Comparison of ENCODE assay signal across 1 cellular context in the genomic region with DNA sequence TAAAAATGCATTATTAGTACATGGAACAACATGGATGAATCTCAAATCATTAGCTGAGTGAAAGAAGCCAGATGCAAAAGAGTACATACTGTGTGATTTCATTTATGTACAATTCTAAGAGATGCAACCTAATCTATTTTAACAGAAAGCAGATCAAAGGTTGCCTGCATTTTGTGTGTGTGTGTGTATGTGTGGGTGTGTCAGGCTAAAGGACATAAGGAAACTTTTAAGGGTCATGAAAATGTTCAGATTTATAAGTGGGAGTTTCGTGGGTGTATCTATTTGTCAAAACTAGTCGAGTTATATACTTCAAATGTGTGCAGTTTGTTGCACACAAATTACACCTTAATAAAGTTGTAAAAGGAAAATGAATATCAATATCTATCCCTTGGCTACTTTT.
TF ChIP-seq lines count a peak whose summit lies in the region.

No MANE protein-coding gene starts in this region.

TF ChIP-seq in SK-N-SH treated with all-trans-retinoic acid at 6 μM for 48 hours, 23 proteins besides CTCF, POLR2A, EP300 and RAD21 (continued from another document):
- no peak for TF ChIP-seq CSRNP3 (CRISPR knock-in tag; IDR thresholded peaks at IDR 0.05)
- no peak for TF ChIP-seq PATZ1 (CRISPR knock-in tag; IDR thresholded peaks at IDR 0.05; ENCODE audit: borderline replicate concordance)
- no peak for TF ChIP-seq RARB (CRISPR knock-in tag; IDR thresholded peaks at IDR 0.05)
